ENCODE assay signal across 10 cellular contexts in the genomic region with DNA sequence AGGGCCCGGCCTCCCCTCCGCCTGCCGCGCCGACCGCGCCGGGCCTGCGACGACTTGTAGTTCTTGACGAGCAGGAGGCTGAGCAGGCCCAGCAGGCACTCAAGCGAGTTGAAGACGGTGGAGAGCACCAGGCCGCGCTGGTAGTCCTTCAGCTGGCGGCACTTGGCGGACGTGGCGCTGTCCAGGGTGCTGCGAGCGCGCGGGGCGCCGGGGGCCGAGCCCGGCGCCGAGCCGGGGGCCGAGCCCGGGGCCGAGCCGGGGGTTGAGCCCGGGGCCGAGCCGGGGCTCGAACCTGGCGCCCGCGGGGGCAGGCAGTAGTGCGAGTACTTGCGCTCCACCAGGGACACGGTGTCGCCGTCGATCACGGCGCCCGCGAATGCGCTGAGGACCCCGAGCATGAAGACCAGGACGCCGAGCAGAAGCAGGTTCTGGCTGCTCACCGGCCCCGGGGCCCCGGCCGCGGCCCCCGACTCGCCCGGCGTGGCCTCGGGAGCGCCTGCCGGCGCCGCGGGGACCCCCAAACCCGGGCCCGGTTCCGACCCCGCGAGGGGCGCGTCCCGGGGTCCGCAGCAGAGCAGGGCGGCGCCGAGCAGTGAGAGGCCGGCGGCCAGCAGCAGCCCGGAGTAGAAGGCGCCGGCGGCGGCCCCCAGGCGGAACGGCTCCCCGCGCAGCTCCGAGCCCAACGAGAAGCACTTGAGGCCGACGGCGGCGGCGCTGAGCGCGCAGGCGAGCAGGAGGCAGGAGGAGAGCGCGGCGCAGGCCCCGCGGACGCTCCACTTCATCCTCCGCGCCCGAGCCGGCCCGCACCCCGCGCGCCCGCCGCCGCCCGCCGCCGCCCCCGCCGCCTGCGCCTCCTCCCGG. TPM values are rescaled to one million over a fixed set of nuclear protein-coding genes. Genes with fewer than 3 reads are reported as not detected.
A peak's percentile ranks its signal among the peaks of the same experiment; 100 is the strongest.
DNase-seq lines count a peak whose midpoint lies in the region; ATAC-seq lines count a peak whose summit lies in the region.
"Had no signal": no experiment of that assay in that cellular context is flagged by ENCODE, and none has a peak within 500 bp of the region (broad histone marks: within the 10 kb centered on the region; RNA-seq: fewer than 3 reads in every experiment).

No MANE protein-coding gene starts in this region.

- peak overlapping the region; percentile 36 for H3K4me3 ChIP-seq in HUES64 (ENCODE audit: low read length)

- ATAC-seq in GM18907 (IDR thresholded peaks at IDR 0.05; ENCODE audit: unreplicated experiment): no peak

- H3K27me3 ChIP-seq in HUES64 (ENCODE audit: insufficient read depth, low read length): peaks cover 90% of the 10 kb centered on the region

- peaks cover 13% of the 10 kb centered on the region for H3K4me1 ChIP-seq in HUES64 (ENCODE audit: insufficient read depth, low read length)

- H3K36me3 ChIP-seq in HUES64 (ENCODE audit: insufficient read depth, low read length): no peaks in the 10 kb centered on the region

- no peaks in the 10 kb centered on the region for H3K9me3 ChIP-seq in HUES64 (ENCODE audit: insufficient read depth, low read depth, low read length)

- H3K9ac ChIP-seq in HUES64 (ENCODE audit: low read depth, low read length): no peak overlapping the region

- no peak overlapping the region for H3K27ac ChIP-seq in HUES64 (ENCODE audit: low read depth, low read length)
- no peak overlapping the region for H3K27ac ChIP-seq in epithelial cell of prostate

- DNase-seq in COR-L47 (lab: John Stamatoyannopoulos, UW): peak; percentile 29
- peak; percentile 74 for DNase-seq in epithelial cell of prostate (ENCODE audit: low read depth, low spot score)
- peak; percentile 17 for DNase-seq in myocyte (ENCODE audit: low read depth)
- DNase-seq in A172 (ENCODE audit: low spot score): no peak
- no peak for DNase-seq in putamen (ENCODE audit: low spot score)
- DNase-seq in amniotic stem cell (lab: John Stamatoyannopoulos, UW): no peak
- DNase-seq: T1000 had no signal

- WGBS in HUES64: 1% methylated on average over 119 of the region's 127 CpGs

RNA-seq across cellular contexts. Expression of a gene that starts 0.6 kb away (rescaled TPM):
- polyA plus RNA-seq in HUES64 (2013, experiment 1 of 2): 0.10 TPM
- polyA plus RNA-seq in HUES64 (2013, experiment 2 of 2): not detected
- not detected in 2 replicates for total RNA-seq in myocyte
- not detected for polyA plus RNA-seq in myocyte (2012)
- total RNA-seq in A172 (2014; rRNA removed; shearing (Covaris generic)): not detected in 2 replicates
- total RNA-seq: glomerular endothelial cell had no signal

RNA-seq across cellular contexts. Expression of a gene that starts 49.9 kb away (rescaled TPM):
- 3.1 TPM for polyA plus RNA-seq in HUES64 (2013, experiment 1 of 2)
- polyA plus RNA-seq in HUES64 (2013, experiment 2 of 2): 3.5 TPM
- total RNA-seq in myocyte: 0.27 and 2.1 TPM in 2 replicates
- 0.26 TPM for polyA plus RNA-seq in myocyte (2012)
- total RNA-seq in A172 (2014; rRNA removed; shearing (Covaris generic)): not detected in 2 replicates

Comparison
In these comparisons a context has a peak if more than half of its experiments do, and no peak if none do; other contexts are left out.
1. DNase-seq: peak in COR-L47 (single experiment), epithelial cell of prostate (single experiment) and myocyte (single experiment); none in A172 (single experiment), putamen (single experiment) and amniotic stem cell (single experiment).